Comparison of ENCODE assay signal across 8 cellular contexts in genomic region chr17:29613371-29613837, GRCh38. TPM values are rescaled to one million over a fixed set of nuclear protein-coding genes. Genes with fewer than 3 reads are reported as not detected.
DNase-seq lines count a peak whose midpoint lies in the region; ATAC-seq and TF ChIP-seq lines count a peak whose summit lies in the region.

No MANE protein-coding gene starts in this region.

- no peak overlapping the region for H3K27ac Mint-ChIP-seq in activated CD4-positive, alpha-beta memory T cell treated with anti-CD3 and anti-CD28 coated beads for 36 hours

- peak overlapping the region; percentile 47 for H3K4me3 ChIP-seq in lower lobe of right lung

- TF ChIP-seq CTCF in lower lobe of right lung (IDR thresholded peaks at IDR 0.05): peak; percentile 93

- ATAC-seq in HG02610 (IDR thresholded peaks at IDR 0.05; ENCODE audit: unreplicated experiment) (peak; percentile 35), lower lobe of right lung (peak; percentile 69 to 82), GM18861 (IDR thresholded peaks at IDR 0.05; ENCODE audit: unreplicated experiment) (no peak), GM19452 (IDR thresholded peaks at IDR 0.05; ENCODE audit: unreplicated experiment) (no peak)

- H3K27me3 ChIP-seq in lower lobe of right lung (ENCODE audit: low read depth): peaks cover 11% of the 10 kb centered on the region

- POLR2A ChIA-PET in activated CD4-positive, alpha-beta memory T cell treated with anti-CD3 and anti-CD28 coated beads for 36 hours (lab: Charles Lee): interaction anchor here (0.6 to 0.7 kb wide), 3 partner anchors 21 to 148 kb away, joined by 3 read pairs; partner anchors contain the start of gene ANKRD13B

- peaks cover 55% of the 10 kb centered on the region for H3K4me1 ChIP-seq in lower lobe of right lung

- CTCF ChIA-PET in activated CD4-positive, alpha-beta memory T cell treated with anti-CD3 and anti-CD28 coated beads for 36 hours (lab: Charles Lee): interaction anchor here (0.6 to 6.9 kb wide), 23 partner anchors 9 to 317 kb away, joined by 3 to 159 read pairs (median 5); partner anchors contain the start of genes ABHD15, ANKRD13B, CORO6 and GIT1

- no peaks in the 10 kb centered on the region for H3K9me3 Mint-ChIP-seq in activated CD4-positive, alpha-beta memory T cell treated with anti-CD3 and anti-CD28 coated beads for 36 hours

- DNase-seq in activated CD4-positive, alpha-beta memory T cell treated with anti-CD3 and anti-CD28 coated beads for 36 hours: peak; percentile 97
- DNase-seq in ecto neural progenitor cell (ENCODE audit: low spot score): peak; percentile 100
- peak; percentile 95 for DNase-seq in lower lobe of right lung
- DNase-seq in stimulated activated CD4-positive, alpha-beta T cell treated with anti-CD3 and anti-CD28 coated beads, Interleukin-4, amount 100 ng/mL, for 24 hours: peak; percentile 95
- DNase-seq in NCI-H2171 treated with DMSO at 0.1 percent for 48 hours (lab: John Stamatoyannopoulos, UW): no peak

- peaks cover 39% of the 10 kb centered on the region for H3K4me1 Mint-ChIP-seq in activated CD4-positive, alpha-beta memory T cell treated with anti-CD3 and anti-CD28 coated beads for 36 hours (ENCODE audit: low read depth)

- H3K9me3 ChIP-seq in lower lobe of right lung: no peaks in the 10 kb centered on the region

- intact Hi-C loops in activated CD4-positive, alpha-beta memory T cell treated with anti-CD3 and anti-CD28 coated beads for 36 hours (cut with micrococcal nuclease): loop anchor here (1.0 kb wide), 1 partner anchor 33 kb away; no protein-coding TSS in a partner anchor
- intact Hi-C loops in lower lobe of right lung (cut with DNase I): no loop called here

- no peak overlapping the region for H3K27ac ChIP-seq in lower lobe of right lung

- H3K36me3 Mint-ChIP-seq in activated CD4-positive, alpha-beta memory T cell treated with anti-CD3 and anti-CD28 coated beads for 36 hours: no peaks in the 10 kb centered on the region

- no peaks in the 10 kb centered on the region for H3K36me3 ChIP-seq in lower lobe of right lung

- no peak overlapping the region for H3K4me3 Mint-ChIP-seq in activated CD4-positive, alpha-beta memory T cell treated with anti-CD3 and anti-CD28 coated beads for 36 hours

- H3K27me3 Mint-ChIP-seq in activated CD4-positive, alpha-beta memory T cell treated with anti-CD3 and anti-CD28 coated beads for 36 hours: peaks cover 1% of the 10 kb centered on the region

RNA-seq across cellular contexts. Expression of gene CORO6, which starts 9.3 kb away (rescaled TPM):
- 10 to 100 TPM; 21.3 to 22.1 TPM for total RNA-seq in activated CD4-positive, alpha-beta memory T cell treated with anti-CD3 and anti-CD28 coated beads for 36 hours
- 6.6 TPM for total RNA-seq in lower lobe of right lung

RNA-seq across cellular contexts. Expression of gene ANKRD13B, which starts 20.5 kb away (rescaled TPM):
- total RNA-seq in activated CD4-positive, alpha-beta memory T cell treated with anti-CD3 and anti-CD28 coated beads for 36 hours: 10 to 100 TPM; 14.1 to 15.1 TPM
- total RNA-seq in lower lobe of right lung: 6.6 TPM

RNA-seq across cellular contexts. Expression of gene GIT1, which starts 24.0 kb away (rescaled TPM):
- 10 to 100 TPM; 51.3 to 54.4 TPM for total RNA-seq in activated CD4-positive, alpha-beta memory T cell treated with anti-CD3 and anti-CD28 coated beads for 36 hours
- total RNA-seq in lower lobe of right lung: 53.1 TPM

RNA-seq across cellular contexts. Expression of gene TP53I13, which starts 44.9 kb away (rescaled TPM):
- 10 to 100 TPM; 54.2 to 55.3 TPM for total RNA-seq in activated CD4-positive, alpha-beta memory T cell treated with anti-CD3 and anti-CD28 coated beads for 36 hours
- 62.7 TPM for total RNA-seq in lower lobe of right lung

RNA-seq across cellular contexts. Expression of gene ABHD15, which starts 46.6 kb away (rescaled TPM):
- total RNA-seq in activated CD4-positive, alpha-beta memory T cell treated with anti-CD3 and anti-CD28 coated beads for 36 hours: 1 to 10 TPM; 8.9 to 9.8 TPM
- 14.3 TPM for total RNA-seq in lower lobe of right lung

Comparison
In these comparisons a context has a peak if more than half of its experiments do, and no peak if none do; other contexts are left out.
1. ATAC-seq: peak in HG02610 (single experiment) and lower lobe of right lung (2 of 2); none in GM18861 (single experiment) and GM19452 (single experiment).